Comparison of ENCODE assay signal across 8 cellular contexts in the genomic region with DNA sequence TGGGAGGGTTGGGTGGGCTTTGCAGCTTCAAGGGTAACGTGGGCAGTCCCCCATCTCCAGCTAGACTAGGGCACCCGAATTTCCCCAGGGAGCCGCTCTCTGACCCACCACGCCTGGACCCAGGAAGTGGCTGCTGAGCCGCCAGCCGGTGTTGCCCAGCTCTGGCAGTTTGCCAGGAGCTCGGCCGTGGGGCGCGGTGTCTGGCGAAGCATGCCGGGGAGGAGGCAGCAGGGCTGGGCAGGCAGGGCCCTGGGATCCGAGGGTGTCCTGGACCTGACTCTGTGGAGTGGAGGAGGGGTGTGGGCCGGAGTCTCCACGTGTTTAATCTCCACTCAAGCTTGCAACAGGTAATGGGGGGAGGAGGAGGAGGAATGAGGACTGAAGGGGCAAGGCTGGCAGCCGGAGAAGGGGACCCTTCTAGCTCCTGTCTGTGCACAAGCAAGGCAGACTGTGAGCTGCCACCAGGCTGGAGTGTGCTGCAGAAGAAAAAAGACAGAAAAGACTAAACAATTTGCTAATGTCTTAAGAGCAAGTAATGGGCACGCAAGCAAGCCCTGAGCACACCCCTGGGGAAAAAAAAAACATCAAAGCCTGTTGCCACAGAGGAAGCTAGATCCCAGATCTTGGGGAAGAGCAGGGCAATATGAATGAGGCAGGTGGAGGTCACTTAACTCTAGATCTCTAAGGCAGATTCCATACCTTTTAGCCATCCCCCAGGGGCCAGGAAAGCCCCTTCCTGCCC. TPM values are rescaled to one million over a fixed set of nuclear protein-coding genes. Genes with fewer than 3 reads are reported as not detected.
A peak's percentile ranks its signal among the peaks of the same experiment; 100 is the strongest.
DNase-seq lines count a peak whose midpoint lies in the region; ATAC-seq and TF ChIP-seq lines count a peak whose summit lies in the region.

No MANE protein-coding gene starts in this region.

- H3K18ac ChIP-seq in neuronal stem cell (ENCODE audit: low read length) = no peak overlapping the region

- peak; percentile 20 to 34 for DNase-seq in activated CD4-positive, alpha-beta T cell treated with anti-CD3 and anti-CD28 coated beads, Interleukin-2, amount 50 U/mL, for 48 hours
- DNase-seq in erythroblast (lab: John Stamatoyannopoulos, UW) (peak; percentile 2 to 11), neuronal stem cell (ENCODE audit: low spot score) (no peak), KG1 (lab: John Stamatoyannopoulos, UW) (no peak)

- H2BK5ac ChIP-seq in neuronal stem cell (ENCODE audit: low read length) = no peak overlapping the region

- no peak overlapping the region for H2BK120ac ChIP-seq in neuronal stem cell (ENCODE audit: low read depth, low read length)

- no peak overlapping the region for H4K8ac ChIP-seq in neuronal stem cell (ENCODE audit: low read depth, low read length)

- no peak overlapping the region for H2BK12ac ChIP-seq in neuronal stem cell (ENCODE audit: low read length)

- no peaks in the 10 kb centered on the region for H3K79me1 ChIP-seq in neuronal stem cell (ENCODE audit: low read depth, low read length)

- no peak for TF ChIP-seq POLR2A in erythroblast (IDR thresholded peaks at IDR 0.05; ENCODE audit: low read length)

- H4K20me1 ChIP-seq in BLaER1 treated with 17β-estradiol and CSF1 and Interleukin-3, amounts not matched to agents 10 nM and 100 nM = peaks cover 49 to 62% (median 53%) of the 10 kb centered on the region in 11 experiments; a peak in 21 of 22 replicates

- peak overlapping the region; percentile 64 to 86 (median 79) for H3K4me2 ChIP-seq in BLaER1 treated with 17β-estradiol and CSF1 and Interleukin-3, amounts not matched to agents 10 nM and 100 nM
- H3K4me2 ChIP-seq in neuronal stem cell (ENCODE audit: insufficient read depth, low read length, poor library complexity, severe bottlenecking) = peak overlapping the region; percentile 66

- H3K4me3 ChIP-seq in BLaER1 treated with 17β-estradiol and CSF1 and Interleukin-3, amounts not matched to agents 10 nM and 100 nM = peak overlapping the region; percentile 63 to 87 (median 79)
- H3K4me3 ChIP-seq in HUES48 (ENCODE audit: low read depth, low read length) (peak overlapping the region; percentile 52; the same call in 1 of the 2 replicates), neuronal stem cell (ENCODE audit: low read length in 2 of 2) (peak overlapping the region in 1 of 2 donors; percentile 22)

- peaks cover 10 to 32% (median 29%) of the 10 kb centered on the region in 11 experiments; a peak in 21 of 22 replicates for H3K9me3 ChIP-seq in BLaER1 treated with 17β-estradiol and CSF1 and Interleukin-3, amounts not matched to agents 10 nM and 100 nM (replicated peaks in 1 of 11)
- H3K9me3 ChIP-seq in HUES48 (ENCODE audit: control insufficient read depth, insufficient read depth, low read length) = peaks cover 3% of the 10 kb centered on the region; the same call in 1 of the 2 replicates
- H3K9me3 ChIP-seq in neuronal stem cell (replicated peaks in 1 of 2; ENCODE audit: control insufficient read depth in 2 of 2, insufficient read depth in 1 of 2, low read depth in 1 of 2, low read length in 2 of 2) = no peaks in the 10 kb centered on the region

- H3K27me3 ChIP-seq in BLaER1 treated with 17β-estradiol and CSF1 and Interleukin-3, amounts not matched to agents 10 nM and 100 nM = peaks cover 0 to 18% (median 11%) of the 10 kb centered on the region in 11 experiments; a peak in 16 of 22 replicates
- H3K27me3 ChIP-seq in HUES48 (ENCODE audit: control insufficient read depth, insufficient read depth, low read length) = peaks cover 96% of the 10 kb centered on the region
- peaks cover 2 to 73% (median 62%) of the 10 kb centered on the region in 3 experiments for H3K27me3 ChIP-seq in neuronal stem cell (ENCODE audit: control insufficient read depth in 3 of 3, insufficient read depth in 3 of 3, low read depth in 1 of 3, low read length in 3 of 3)

- WGBS in neuronal stem cell (ENCODE audit: extremely low coverage in 2 of 2, insufficient read length in 2 of 2, insufficient replicate concordance in 1 of 2), 2 donors = no CpG with 5 or more reads among the region's 17 CpGs

- no peak overlapping the region for H2BK15ac ChIP-seq in neuronal stem cell (ENCODE audit: low read length)

- ATAC-seq in GM19463 (IDR thresholded peaks at IDR 0.05; ENCODE audit: unreplicated experiment) (no peak), GM19324 (IDR thresholded peaks at IDR 0.05; ENCODE audit: low FRiP score, unreplicated experiment) (no peak)

- peaks cover 26 to 60% (median 46%) of the 10 kb centered on the region in 10 experiments for H3K4me1 ChIP-seq in BLaER1 treated with 17β-estradiol and CSF1 and Interleukin-3, amounts not matched to agents 10 nM and 100 nM
- peaks cover 22% of the 10 kb centered on the region for H3K4me1 ChIP-seq in HUES48 (ENCODE audit: control insufficient read depth, insufficient read depth, low read length)
- no peaks in the 10 kb centered on the region for H3K4me1 ChIP-seq in neuronal stem cell (ENCODE audit: control insufficient read depth in 2 of 2, insufficient read depth in 1 of 2, low read depth in 1 of 2, low read length in 2 of 2)

- H3K27ac ChIP-seq in BLaER1 treated with 17β-estradiol and CSF1 and Interleukin-3, amounts not matched to agents 10 nM and 100 nM = peak overlapping the region; percentile 65 to 97 (median 94); a peak in 21 of 22 replicates
- H3K27ac ChIP-seq in HUES48 (ENCODE audit: low read depth, low read length) = no peak overlapping the region
- H3K27ac ChIP-seq in neuronal stem cell (replicated peaks; ENCODE audit: low read length) = no peak overlapping the region

- no peak overlapping the region for H2AK5ac ChIP-seq in neuronal stem cell (ENCODE audit: low read depth, low read length)

- H3K9ac ChIP-seq in BLaER1 treated with 17β-estradiol and CSF1 and Interleukin-3, amounts not matched to agents 10 nM and 100 nM = peak overlapping the region; percentile 87 to 95 (median 91)
- H3K9ac ChIP-seq in HUES48 (ENCODE audit: low read depth, low read length) (no peak overlapping the region), neuronal stem cell (ENCODE audit: low read depth, low read length, poor library complexity) (no peak overlapping the region)

- H2AFZ ChIP-seq in neuronal stem cell (ENCODE audit: low read length) = no peak overlapping the region

- no peak overlapping the region for H4K91ac ChIP-seq in neuronal stem cell (ENCODE audit: low read depth, low read length, poor library complexity)

- H3K23ac ChIP-seq in neuronal stem cell (ENCODE audit: low read depth, low read length, poor library complexity) = no peak overlapping the region

- no peak overlapping the region for H3K14ac ChIP-seq in neuronal stem cell (ENCODE audit: low read length)

- no peak overlapping the region for H3K4ac ChIP-seq in neuronal stem cell (ENCODE audit: low read length)

- H3K36me3 ChIP-seq in BLaER1 treated with 17β-estradiol and CSF1 and Interleukin-3, amounts not matched to agents 10 nM and 100 nM = peaks cover 24 to 52% (median 45%) of the 10 kb centered on the region in 11 experiments
- H3K36me3 ChIP-seq in HUES48 (ENCODE audit: control insufficient read depth, insufficient read depth, low read length) (no peaks in the 10 kb centered on the region), neuronal stem cell (replicated peaks in 1 of 2; ENCODE audit: control insufficient read depth in 2 of 2, insufficient read depth in 2 of 2, low read length in 2 of 2) (no peaks in the 10 kb centered on the region)

RNA-seq across cellular contexts. Expression of a gene that starts 2.4 kb away (rescaled TPM):
- polyA plus RNA-seq in neuronal stem cell (2013, experiment 1 of 2) = 0.06 TPM
- 0.06 TPM for polyA plus RNA-seq in neuronal stem cell (2013, experiment 2 of 2)

Comparison
In these comparisons a context has a peak if more than half of its experiments do, and no peak if none do; other contexts are left out.
1. H3K27ac ChIP-seq: peak in BLaER1 treated with 17β-estradiol and CSF1 and Interleukin-3, amounts not matched to agents 10 nM and 100 nM (11 of 11); none in HUES48 (single experiment) and neuronal stem cell (single experiment).
2. H3K9ac ChIP-seq: peak in BLaER1 treated with 17β-estradiol and CSF1 and Interleukin-3, amounts not matched to agents 10 nM and 100 nM (11 of 11); none in HUES48 (single experiment) and neuronal stem cell (single experiment).
3. DNase-seq: peak in activated CD4-positive, alpha-beta T cell treated with anti-CD3 and anti-CD28 coated beads, Interleukin-2, amount 50 U/mL, for 48 hours (2 of 2) and erythroblast (2 of 2); none in neuronal stem cell (single experiment) and KG1 (single experiment).